ENCODE assay signal across 8 cellular contexts in genomic region chr21:45439171-45439872, GRCh38.
DNase-seq lines count a peak whose midpoint lies in the region; ATAC-seq and TF ChIP-seq lines count a peak whose summit lies in the region.

No MANE protein-coding gene starts in this region.

- H3K27ac ChIP-seq in OCI-LY3 (ENCODE audit: low read length) (no peak overlapping the region), mucosa of rectum (ENCODE audit: low read depth in 2 of 2, low read length in 2 of 2) (peak overlapping the region; percentile 57 to 70)

- H3K4me1 ChIP-seq in OCI-LY3 (ENCODE audit: low read length) (no peaks in the 10 kb centered on the region), mucosa of rectum (ENCODE audit: control insufficient read depth in 2 of 2, insufficient read depth in 2 of 2, low read length in 2 of 2) (peaks cover 0 to 7% of the 10 kb centered on the region in 2 donors)

- H3K9ac ChIP-seq in OCI-LY3 (ENCODE audit: low read length) (no peak overlapping the region), mucosa of rectum (ENCODE audit: low read depth in 1 of 2, low read length in 2 of 2) (peak overlapping the region; percentile 37 to 47)

- H4K20me1 ChIP-seq in OCI-LY3 (ENCODE audit: insufficient read depth, low read length) = no peaks in the 10 kb centered on the region

- DNase-seq in DMS53 (lab: John Stamatoyannopoulos, UW) (peak; percentile 70), activated T-cell treated with anti-CD3 and anti-CD28 coated beads for 24 hours (ENCODE audit: low read depth) (peak; percentile 79), epithelial cell of esophagus (ENCODE audit: low read depth) (peak; percentile 77)
- DNase-seq in stimulated activated CD8-positive, alpha-beta memory T cell treated with anti-CD3 and anti-CD28 coated beads, Interleukin-4, amount 100 ng/mL, for 24 hours (ENCODE audit: low read depth) = peak; percentile 75

- H3K27me3 ChIP-seq in OCI-LY3 (ENCODE audit: low read depth, low read length) (no peaks in the 10 kb centered on the region), mucosa of rectum (ENCODE audit: control insufficient read depth in 2 of 2, insufficient read depth in 2 of 2, low read length in 2 of 2) (no peaks in the 10 kb centered on the region)

- H3K36me3 ChIP-seq in OCI-LY3 (replicated peaks; ENCODE audit: low read depth, low read length) (no peaks in the 10 kb centered on the region), mucosa of rectum (ENCODE audit: control insufficient read depth in 2 of 2, insufficient read depth in 2 of 2, low read length in 2 of 2) (no peaks in the 10 kb centered on the region)

- TF ChIP-seq CTCF in OCI-LY3 (IDR thresholded peaks at IDR 0.05; ENCODE audit: low read depth, low read length) (peak; percentile 62), epithelial cell of esophagus (IDR thresholded peaks at IDR 0.05; ENCODE audit: insufficient read depth, low read depth, low read length, missing control alignments) (peak; percentile 80)

- H3K9me3 ChIP-seq in OCI-LY3 (ENCODE audit: insufficient read depth, low read length) (no peaks in the 10 kb centered on the region), mucosa of rectum (ENCODE audit: control insufficient read depth in 2 of 2, low read length in 2 of 2) (no peaks in the 10 kb centered on the region)

- no peaks in the 10 kb centered on the region for H3K79me2 ChIP-seq in OCI-LY3 (ENCODE audit: low read length)

- H3K4me2 ChIP-seq in OCI-LY3 (ENCODE audit: low read length) = peak overlapping the region; percentile 39

- peak; percentile 71 for ATAC-seq in HG03175 (IDR thresholded peaks at IDR 0.05; ENCODE audit: unreplicated experiment)
- ATAC-seq in HG02623 (IDR thresholded peaks at IDR 0.05; ENCODE audit: unreplicated experiment) = no peak

- H2AFZ ChIP-seq in OCI-LY3 (ENCODE audit: low read depth, low read length) = no peak overlapping the region

- peak overlapping the region; percentile 34 for H3K4me3 ChIP-seq in OCI-LY3 (ENCODE audit: low read length)
- H3K4me3 ChIP-seq in epithelial cell of esophagus (ENCODE audit: low read length) = no peak overlapping the region
- peak overlapping the region; percentile 44 to 53 for H3K4me3 ChIP-seq in mucosa of rectum (ENCODE audit: low read length in 2 of 2)
